Comparison of ENCODE assay signal across 8 cellular contexts in genomic region chr14:49641697-49642129, GRCh38. TPM values are rescaled to one million over a fixed set of nuclear protein-coding genes. Genes with fewer than 3 reads are reported as not detected.
DNase-seq lines count a peak whose midpoint lies in the region; ATAC-seq, FAIRE-seq and TF ChIP-seq lines count a peak whose summit lies in the region.

No MANE protein-coding gene starts in this region.

- H3K27ac ChIP-seq in Peyer's patch, result peak overlapping the region in 3 of 4 donors; percentile 56 to 86 (median 82)
- peak overlapping the region; percentile 64 to 68 for H3K27ac ChIP-seq in small intestine (ENCODE audit: low read depth in 1 of 2, low read length in 1 of 2)

- TF ChIP-seq POLR2A in Peyer's patch (IDR thresholded peaks at IDR 0.05), result peak; percentile 19 to 81

- intact Hi-C loops in Right ventricle myocardium superior (cut with DNase I), result no loop called here

- DNase-seq in NCI-H510A treated with DMSO at 0.1 percent for 48 hours (lab: John Stamatoyannopoulos, UW) (peak; percentile 17), NCI-H510A (lab: John Stamatoyannopoulos, UW) (no peak), Peyer's patch (peak in 2 of 3 donors; percentile 67 to 87), Right ventricle myocardium superior (no peak), small intestine (peak; percentile 98), NCI-H1092 (lab: John Stamatoyannopoulos, UW) (no peak), H7 (no peak)
- DNase-seq in activated CD4-positive, alpha-beta T cell treated with anti-CD3 and anti-CD28 coated beads, Interleukin-2, amount 50 U/mL, for 4 hours, result no peak

- ATAC-seq in Right ventricle myocardium superior (ENCODE audit: poor library complexity), result peak; percentile 87

- WGBS in small intestine, 3 donors, result 15 to 51% (median 35%) methylated on average over 8 of the region's 8 CpGs

- no peaks in the 10 kb centered on the region for H3K36me3 ChIP-seq in Peyer's patch
- H3K36me3 ChIP-seq in small intestine (ENCODE audit: control insufficient read depth in 2 of 2, insufficient read depth in 2 of 2, low read length in 2 of 2), result peaks cover 2 to 6% of the 10 kb centered on the region in 2 donors
- H3K36me3 ChIP-seq in H7 (replicated peaks; ENCODE audit: control insufficient read depth, insufficient read depth, low read length), result peaks cover 4% of the 10 kb centered on the region; the same call in 1 of the 2 replicates

- peak in 2 of 6 experiments; percentile 9 to 25 for TF ChIP-seq CTCF in Peyer's patch (IDR thresholded peaks at IDR 0.05)

- FAIRE-seq in small intestine (lab: Jason Lieb, UNC), result peak; percentile 51

- H3K27me3 ChIP-seq in Peyer's patch, result no peaks in the 10 kb centered on the region
- no peaks in the 10 kb centered on the region for H3K27me3 ChIP-seq in small intestine (ENCODE audit: control insufficient read depth in 2 of 2, insufficient read depth in 2 of 2, low read length in 2 of 2)
- no peaks in the 10 kb centered on the region for H3K27me3 ChIP-seq in H7 (ENCODE audit: control insufficient read depth, insufficient read depth, low read length)

- peaks cover 0 to 24% (median 1%) of the 10 kb centered on the region in 4 donors for H3K4me1 ChIP-seq in Peyer's patch
- H3K4me1 ChIP-seq in small intestine (ENCODE audit: control insufficient read depth in 2 of 2, insufficient read depth in 1 of 2, low read depth in 1 of 2, low read length in 1 of 2), result peaks cover 0 to 6% of the 10 kb centered on the region in 2 donors

- peak overlapping the region in 1 of 4 donors; percentile 31 for H3K4me3 ChIP-seq in Peyer's patch
- H3K4me3 ChIP-seq in small intestine (ENCODE audit: low read depth in 1 of 2, low read length in 2 of 2), result no peak overlapping the region
- no peak overlapping the region for H3K4me3 ChIP-seq in H7 (ENCODE audit: insufficient read depth, low read depth, low read length)

- no peaks in the 10 kb centered on the region for H3K9me3 ChIP-seq in Peyer's patch
- no peaks in the 10 kb centered on the region for H3K9me3 ChIP-seq in small intestine (ENCODE audit: control insufficient read depth, low read depth)

RNA-seq across cellular contexts. Expression of gene DNAAF2, which starts 6.7 kb away (rescaled TPM):
- 10 to 100 TPM; 10.7 to 17.4 (median 16.3) TPM for total RNA-seq in Peyer's patch
- 6.1 TPM for total RNA-seq in Right ventricle myocardium superior
- 10 to 100 TPM in 1 of 3 donors, 1 to 10 TPM in 2; 8.3 to 19.5 (median 9.2) TPM for polyA plus RNA-seq in small intestine
- 28.2 and 28.9 TPM in 2 replicates for total RNA-seq in H7 (2014; rRNA removed; shearing (Covaris generic))

RNA-seq across cellular contexts. Expression of gene MGAT2, which starts 21.1 kb away (rescaled TPM):
- total RNA-seq in Peyer's patch (10 to 100 TPM; 12.4 to 76.4 (median 39.6) TPM), Right ventricle myocardium superior (9.4 TPM)
- polyA plus RNA-seq in small intestine, result 10 to 100 TPM; 13.5 to 26.6 (median 25.3) TPM
- total RNA-seq in H7 (2014; rRNA removed; shearing (Covaris generic)), result 29.4 and 35.9 TPM in 2 replicates

RNA-seq across cellular contexts. Expression of gene RPL36AL, which starts 21.3 kb away (rescaled TPM):
- 100 to 1,000 TPM; 117 to 225 (median 169) TPM for total RNA-seq in Peyer's patch
- 112 TPM for total RNA-seq in Right ventricle myocardium superior
- polyA plus RNA-seq in small intestine, result 100 to 1,000 TPM; 525 to 910 (median 823) TPM
- total RNA-seq in H7 (2014; rRNA removed; shearing (Covaris generic)), result 145 and 167 TPM in 2 replicates

RNA-seq across cellular contexts. Expression of gene LRR1, which starts 43.0 kb away (rescaled TPM):
- total RNA-seq in Peyer's patch (10 to 100 TPM; 16.3 to 20.7 (median 18.3) TPM), Right ventricle myocardium superior (5.1 TPM)
- polyA plus RNA-seq in small intestine, result 10 to 100 TPM; 14.1 to 21.0 (median 18.3) TPM
- 40.2 and 47.9 TPM in 2 replicates for total RNA-seq in H7 (2014; rRNA removed; shearing (Covaris generic))

RNA-seq across cellular contexts. Expression of gene POLE2, which starts 46.3 kb away (rescaled TPM):
- total RNA-seq in Peyer's patch (10 to 100 TPM in 1 of 4 donors, 1 to 10 TPM in 3; 2.5 to 10.7 (median 6.0) TPM), Right ventricle myocardium superior (0.38 TPM)
- 1 to 10 TPM; 2.4 to 9.8 (median 7.6) TPM for polyA plus RNA-seq in small intestine
- 30.8 and 36.5 TPM in 2 replicates for total RNA-seq in H7 (2014; rRNA removed; shearing (Covaris generic))

Comparison
In these comparisons a context has a peak if more than half of its experiments do, and no peak if none do; other contexts are left out.
1. DNase-seq: peak in NCI-H510A treated with DMSO at 0.1 percent for 48 hours (single experiment), Peyer's patch (2 of 3) and small intestine (single experiment); none in NCI-H510A (single experiment), Right ventricle myocardium superior (single experiment), NCI-H1092 (single experiment), activated CD4-positive, alpha-beta T cell treated with anti-CD3 and anti-CD28 coated beads, Interleukin-2, amount 50 U/mL, for 4 hours (0 of 2) and H7 (single experiment).